ENCODE assay signal across 1 cellular context in genomic region chr3:146160964-146161724, GRCh38.
TF ChIP-seq lines count a peak whose summit lies in the region.

Gene PLOD2 (minus strand): TSS chr3:146161184. CDS start chr3:146160989, 195 bp downstream.

TF ChIP-seq in HepG2, 621 proteins besides CTCF, POLR2A, EP300 and RAD21 (continued from another document and continues in another):
- TF ChIP-seq ZNF326 (CRISPR knock-in tag; IDR thresholded peaks at IDR 0.05; ENCODE audit: borderline replicate concordance) (no peak), HES4 (CRISPR knock-in tag; IDR thresholded peaks at IDR 0.05; ENCODE audit: borderline replicate concordance) (peak; percentile 67; the same call in 1 of the 2 replicates), PRDM10 (CRISPR knock-in tag; IDR thresholded peaks at IDR 0.05; ENCODE audit: low read depth) (peak; percentile 57; the same call in 1 of the 2 replicates), SMARCE1 (IDR thresholded peaks at IDR 0.05; ENCODE audit: borderline replicate concordance) (no peak), PRMT3 (CRISPR knock-in tag; IDR thresholded peaks at IDR 0.05; ENCODE audit: borderline replicate concordance, low read depth) (no peak; the same call in 1 of the 2 replicates), CBX1 (IDR thresholded peaks at IDR 0.05; ENCODE audit: low read depth) (peak; percentile 44), ZNF772 (CRISPR knock-in tag; IDR thresholded peaks at IDR 0.05) (peak; percentile 84), TRIM24 (CRISPR knock-in tag; IDR thresholded peaks at IDR 0.05) (no peak), ZBTB7B (CRISPR knock-in tag; IDR thresholded peaks at IDR 0.05) (peak; percentile 38; the same call in 1 of the 2 replicates), HMG20B (CRISPR knock-in tag; conservative IDR thresholded peaks at IDR 0.05) (no peak; the same call in 1 of the 2 replicates), ZNF580 (CRISPR knock-in tag; IDR thresholded peaks at IDR 0.05; ENCODE audit: borderline replicate concordance, low read depth) (peak; percentile 45; the same call in 1 of the 2 replicates), ZNF496 (CRISPR knock-in tag; IDR thresholded peaks at IDR 0.05; ENCODE audit: insufficient replicate concordance) (no peak), FOXA3 (CRISPR knock-in tag; IDR thresholded peaks at IDR 0.05) (peak; percentile 89), MIER3 (CRISPR knock-in tag; IDR thresholded peaks at IDR 0.05; ENCODE audit: borderline replicate concordance) (peak; percentile 89; the same call in 1 of the 2 replicates), GRHL1 (CRISPR knock-in tag; conservative IDR thresholded peaks at IDR 0.05) (no peak), HNRNPUL1 (IDR thresholded peaks at IDR 0.05; ENCODE audit: low read depth, low read length) (no peak), SMAD3 (CRISPR knock-in tag; IDR thresholded peaks at IDR 0.05) (0 out of 2 replicates have a peak, but pooled peaks have one; percentile 21), KLF9 (CRISPR knock-in tag; IDR thresholded peaks at IDR 0.05; ENCODE audit: low read depth) (no peak), RCOR2 (CRISPR knock-in tag; IDR thresholded peaks at IDR 0.05) (no peak), MTF2 (CRISPR knock-in tag; IDR thresholded peaks at IDR 0.05; ENCODE audit: borderline replicate concordance) (no peak), MXD4 (CRISPR knock-in tag; IDR thresholded peaks at IDR 0.05) (peak; percentile 47), KIAA2018 (CRISPR knock-in tag; IDR thresholded peaks at IDR 0.05; ENCODE audit: borderline replicate concordance) (no peak), ARID3A (IDR thresholded peaks at IDR 0.05; ENCODE audit: low read depth, low read length) (no peak), TRAFD1 (CRISPR knock-in tag; IDR thresholded peaks at IDR 0.05; ENCODE audit: borderline replicate concordance) (no peak), ZNF460 (CRISPR knock-in tag; IDR thresholded peaks at IDR 0.05; ENCODE audit: borderline replicate concordance) (no peak), TCF7 (IDR thresholded peaks at IDR 0.05; ENCODE audit: low read depth) (peak; percentile 12; the same call in 1 of the 2 replicates), MEIS2 (CRISPR knock-in tag; IDR thresholded peaks at IDR 0.05) (peak; percentile 31; the same call in 1 of the 2 replicates), FOSL1 (CRISPR knock-in tag; IDR thresholded peaks at IDR 0.05; ENCODE audit: borderline replicate concordance) (no peak), ZSCAN21 (CRISPR knock-in tag; IDR thresholded peaks at IDR 0.05; ENCODE audit: borderline replicate concordance) (peak; percentile 52; the same call in 1 of the 2 replicates), DMAP1 (CRISPR knock-in tag; IDR thresholded peaks at IDR 0.05) (peak; percentile 69; the same call in 1 of the 2 replicates), AHR (CRISPR knock-in tag; IDR thresholded peaks at IDR 0.05) (no peak; the same call in 1 of the 2 replicates), ZBED4 (CRISPR knock-in tag; IDR thresholded peaks at IDR 0.05; ENCODE audit: borderline replicate concordance) (peak; percentile 83; the same call in 1 of the 2 replicates), TOE1 (CRISPR knock-in tag; IDR thresholded peaks at IDR 0.05) (no peak), ZNF543 (CRISPR knock-in tag; IDR thresholded peaks at IDR 0.05) (no peak), NCOA1 (CRISPR knock-in tag; IDR thresholded peaks at IDR 0.05) (0 out of 2 replicates have a peak, but pooled peaks have one; percentile 31), KLF13 (CRISPR knock-in tag; IDR thresholded peaks at IDR 0.05) (no peak), HDAC6 (IDR thresholded peaks at IDR 0.05; ENCODE audit: low read depth, low read length) (no peak), SRF (IDR thresholded peaks at IDR 0.05; ENCODE audit: low read depth, low read length) (no peak), GATAD2A (CRISPR knock-in tag; IDR thresholded peaks at IDR 0.05) (peak; percentile 61; the same call in 1 of the 2 replicates), SRY (CRISPR knock-in tag; IDR thresholded peaks at IDR 0.05) (peak; percentile 50; the same call in 1 of the 2 replicates)
